In the genomic region with DNA sequence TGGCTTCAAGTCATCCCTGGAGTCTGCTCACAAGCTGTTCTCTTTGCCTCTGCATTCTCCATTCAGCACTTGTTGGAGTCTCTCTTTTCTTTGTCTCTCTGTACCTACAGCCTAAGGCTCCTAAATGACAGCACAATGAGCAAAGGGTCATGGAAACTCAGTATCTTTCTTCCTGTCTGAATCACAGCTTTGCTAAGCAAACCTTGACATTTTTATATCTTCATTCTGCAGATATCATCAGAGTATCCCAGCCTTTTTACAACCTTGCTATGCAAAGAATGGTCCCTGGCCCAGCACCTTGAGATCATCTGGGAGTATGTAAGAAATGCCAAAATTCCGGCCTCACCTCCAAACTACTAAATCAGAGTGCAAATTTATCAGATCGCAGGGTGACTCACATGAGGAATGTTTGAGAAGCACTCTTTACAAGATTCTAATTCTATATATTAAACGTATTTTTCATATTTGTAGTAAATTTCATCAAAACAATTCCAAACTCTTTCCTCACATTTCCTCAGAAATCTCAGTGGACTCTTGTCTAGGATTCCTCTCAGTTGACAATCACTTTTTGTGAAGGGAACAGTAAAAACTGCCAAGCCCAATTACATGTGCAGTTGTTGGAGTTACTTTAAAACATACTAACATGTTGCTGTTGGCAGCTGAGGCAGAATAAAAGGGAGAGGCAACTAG, we compare ENCODE assay signal across 17 cellular contexts. TPM values are rescaled to one million over a fixed set of nuclear protein-coding genes. Genes with fewer than 3 reads are reported as not detected.
DNase-seq lines count a peak whose midpoint lies in the region; FAIRE-seq and TF ChIP-seq lines count a peak whose summit lies in the region.
"Had no signal": no experiment of that assay in that cellular context is flagged by ENCODE, and none has a peak within 500 bp of the region (broad histone marks: within the 10 kb centered on the region; RNA-seq: fewer than 3 reads in every experiment).

No MANE protein-coding gene starts in this region.

- peak; percentile 24 for DNase-seq in AG08395 (ENCODE audit: low spot score)
- DNase-seq in HTR-8/SVneo (ENCODE audit: insufficient read length, low spot score), result no peak
- DNase-seq in bronchial epithelial cell (ENCODE audit: low read depth), result peak; percentile 73
- DNase-seq in osteoblast (ENCODE audit: insufficient read length, low spot score, missing footprints), result no peak
- DNase-seq in activated CD4-positive, alpha-beta T cell treated with anti-CD3 and anti-CD28 coated beads for 4 hours, result no peak
- no peak for DNase-seq in COLO668 (lab: John Stamatoyannopoulos, UW; ENCODE audit: unreplicated experiment)
- no peak for DNase-seq in cortex of kidney (lab: John Stamatoyannopoulos, UW)
- DNase-seq in inferior parietal cortex (ENCODE audit: extremely low spot score), result no peak
- DNase-seq: activated CD4-positive, alpha-beta T cell treated with anti-CD3 and anti-CD28 coated beads, Interleukin-2, amount 50 U/mL, for 4 hours; anterior cingulate cortex; DMS79 treated with DMSO at 0.1 percent for 48 hours; foreskin fibroblast; NCI-H2081 treated with DMSO at 0.1 percent for 48 hours; SIG-M5; stimulated activated naive CD4-positive, alpha-beta T cell; T1000 had no signal

- no peaks in the 10 kb centered on the region for H3K36me3 ChIP-seq in bronchial epithelial cell (ENCODE audit: control insufficient read depth, insufficient read depth, low read length)
- no peaks in the 10 kb centered on the region for H3K36me3 ChIP-seq in osteoblast (ENCODE audit: insufficient read depth, low read length)
- H3K36me3 ChIP-seq: BLaER1 had no signal

- H3K4me3 ChIP-seq in bronchial epithelial cell (ENCODE audit: low read depth, low read length), result no peak overlapping the region
- no peak overlapping the region for H3K4me3 ChIP-seq in osteoblast (ENCODE audit: insufficient read depth, low read length)
- H3K4me3 ChIP-seq: BLaER1 had no signal

- no peak overlapping the region for H2AFZ ChIP-seq in osteoblast (ENCODE audit: low read length)

- H3K9me3 ChIP-seq in osteoblast (ENCODE audit: low read depth, low read length), result no peaks in the 10 kb centered on the region

- no peaks in the 10 kb centered on the region for H3K79me2 ChIP-seq in osteoblast (ENCODE audit: insufficient read depth, low read length)

- H4K20me1 ChIP-seq in osteoblast (ENCODE audit: insufficient read depth, low read length), result no peaks in the 10 kb centered on the region
- H4K20me1 ChIP-seq: BLaER1 had no signal

- H3K4me2 ChIP-seq in osteoblast (ENCODE audit: insufficient read depth, low read length), result peak overlapping the region; percentile 51
- H3K4me2 ChIP-seq: BLaER1 had no signal

- FAIRE-seq in HTR-8/SVneo (lab: Jason Lieb, UNC) (peak; percentile 13), bronchial epithelial cell (lab: Jason Lieb, UNC) (no peak)

- H3K4me1 ChIP-seq in osteoblast (ENCODE audit: insufficient read depth, low read length), result peaks cover 40% of the 10 kb centered on the region
- H3K4me1 ChIP-seq: BLaER1 had no signal

- TF ChIP-seq CTCF in bronchial epithelial cell (IDR thresholded peaks at IDR 0.05; ENCODE audit: insufficient read depth, low read length, severe bottlenecking) (no peak), osteoblast (IDR thresholded peaks at IDR 0.05; ENCODE audit: extremely low read depth, low read depth, low read length) (no peak)

- H3K27me3 ChIP-seq in bronchial epithelial cell (ENCODE audit: control insufficient read depth, insufficient read depth, low read length) (no peaks in the 10 kb centered on the region), osteoblast (ENCODE audit: insufficient read depth, low read length) (no peaks in the 10 kb centered on the region)
- H3K27me3 ChIP-seq: BLaER1 had no signal

- peak overlapping the region; percentile 69 for H3K27ac ChIP-seq in osteoblast (ENCODE audit: low read depth, low read length)
- H3K27ac ChIP-seq: BLaER1 had no signal

RNA-seq across cellular contexts. Expression of a gene that starts 10.9 kb away (rescaled TPM):
- 13.6 and 20.8 TPM in 2 replicates for total RNA-seq in bronchial epithelial cell
- 46.7 and 60.7 TPM in 2 replicates for total RNA-seq in osteoblast

RNA-seq across cellular contexts. Expression of a gene that starts 39.4 kb away (rescaled TPM):
- total RNA-seq in bronchial epithelial cell (0.13 and 0.26 TPM in 2 replicates), osteoblast (7.7 and 9.0 TPM in 2 replicates)

RNA-seq across cellular contexts. Expression of a gene that starts 55.4 kb away (rescaled TPM):
- total RNA-seq in bronchial epithelial cell (not detected in 2 replicates), osteoblast (5.8 and 13.0 TPM in 2 replicates)

Comparison
In these comparisons a context has a peak if more than half of its experiments do, and no peak if none do; other contexts are left out.
1. DNase-seq: peak in AG08395 (single experiment) and bronchial epithelial cell (single experiment); none in HTR-8/SVneo (single experiment), osteoblast (single experiment), activated CD4-positive, alpha-beta T cell treated with anti-CD3 and anti-CD28 coated beads for 4 hours (0 of 2), COLO668 (single experiment), cortex of kidney (single experiment) and inferior parietal cortex (single experiment).